In genomic region chr20:33411711-33412483, GRCh38 we compare ENCODE assay signal across 19 cellular contexts.
"Had no signal": no experiment of that assay in that cellular context is flagged by ENCODE, and none has a peak within 500 bp of the region (broad histone marks: within the 10 kb centered on the region; RNA-seq: fewer than 3 reads in every experiment).

No MANE protein-coding gene starts in this region.

- H3K4me3 ChIP-seq: body of pancreas, coronary artery, mucosa of descending colon, spleen, tibial artery had no signal

- H3K27me3 ChIP-seq: body of pancreas, spleen, tibial artery had no signal

- H3K4me1 ChIP-seq: body of pancreas had no signal

- H3K27me3 Mint-ChIP-seq: activated CD4-positive, alpha-beta T cell treated with anti-CD3 and anti-CD28 coated beads for 36 hours; activated naive CD8-positive, alpha-beta T cell treated with anti-CD3 and anti-CD28 coated beads, Interleukin-2, amount 10 ng/mL, durations not matched to agents 7 days and 5 days; central memory CD8-positive, alpha-beta T cell; naive thymus-derived CD4-positive, alpha-beta T cell had no signal

- H3K9me3 Mint-ChIP-seq: activated naive CD8-positive, alpha-beta T cell treated with anti-CD3 and anti-CD28 coated beads, Interleukin-2, amount 10 ng/mL, durations not matched to agents 7 days and 5 days; central memory CD8-positive, alpha-beta T cell had no signal

- H3K27ac Mint-ChIP-seq: activated CD4-positive, alpha-beta T cell treated with anti-CD3 and anti-CD28 coated beads for 36 hours; activated naive CD8-positive, alpha-beta T cell treated with anti-CD3 and anti-CD28 coated beads, Interleukin-2, amount 10 ng/mL, durations not matched to agents 7 days and 5 days had no signal

- H3K4me3 Mint-ChIP-seq: activated CD4-positive, alpha-beta T cell treated with anti-CD3 and anti-CD28 coated beads for 36 hours; activated naive CD8-positive, alpha-beta T cell treated with anti-CD3 and anti-CD28 coated beads, Interleukin-2, amount 10 ng/mL, durations not matched to agents 7 days and 5 days; central memory CD8-positive, alpha-beta T cell; naive thymus-derived CD4-positive, alpha-beta T cell had no signal

- H3K27ac ChIP-seq: body of pancreas, coronary artery, spleen, tibial artery, WERI-Rb-1 had no signal

- DNase-seq: activated CD4-positive, alpha-beta T cell treated with anti-CD3 and anti-CD28 coated beads for 36 hours; activated CD4-positive, alpha-beta T cell treated with anti-CD3 and anti-CD28 coated beads, Interleukin-2, amount 50 U/mL, for 48 hours; activated naive CD4-positive, alpha-beta T cell; activated naive CD8-positive, alpha-beta T cell treated with anti-CD3 and anti-CD28 coated beads, Interleukin-2, amount 10 ng/mL, durations not matched to agents 7 days and 5 days; activated T-cell treated with anti-CD3 and anti-CD28 coated beads for 4 hours; body of pancreas; erythroblast; foreskin melanocyte; left ventricle myocardium superior; mucosa of descending colon; naive thymus-derived CD4-positive, alpha-beta T cell; spleen; stimulated activated CD4-positive, alpha-beta T cell treated with anti-CD3 and anti-CD28 coated beads, Interleukin-4, amount 100 ng/mL, for 4 hours; stimulated activated naive CD4-positive, alpha-beta T cell treated with Interleukin-2 at 50 U/mL for 16 hours; SW 1271; tibial artery; WERI-Rb-1 had no signal

- ATAC-seq: activated CD4-positive, alpha-beta T cell treated with anti-CD3 and anti-CD28 coated beads for 36 hours; body of pancreas; left ventricle myocardium superior; mucosa of descending colon; naive thymus-derived CD4-positive, alpha-beta T cell had no signal

- H3K9me3 ChIP-seq: body of pancreas, mucosa of descending colon, spleen, tibial artery had no signal
